21 cellular contexts compared by ENCODE assay signal in the genomic region with DNA sequence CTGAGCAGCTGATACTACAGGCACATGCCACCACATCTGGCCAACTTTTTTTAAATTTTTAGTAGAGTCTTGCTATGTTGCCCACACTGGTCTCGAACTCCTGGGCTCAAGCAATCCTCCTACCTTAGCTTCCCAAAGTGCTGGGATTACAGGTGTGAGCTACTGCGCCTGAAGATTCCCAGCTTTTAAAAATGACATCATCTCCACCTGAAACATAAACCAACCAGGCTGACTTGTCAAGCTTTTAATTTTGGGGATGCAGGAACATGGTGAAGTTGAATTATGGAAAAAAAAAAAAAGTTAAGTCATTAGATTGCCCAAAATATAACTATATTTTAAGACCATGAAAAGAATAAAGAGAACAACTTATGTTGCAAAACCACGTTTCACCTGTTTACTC.
DNase-seq lines count a peak whose midpoint lies in the region; ATAC-seq and TF ChIP-seq lines count a peak whose summit lies in the region.
"Had no signal": no experiment of that assay in that cellular context is flagged by ENCODE, and none has a peak within 500 bp of the region (broad histone marks: within the 10 kb centered on the region; RNA-seq: fewer than 3 reads in every experiment).

No MANE protein-coding gene starts in this region.

- H3K79me2 ChIP-seq in Karpas-422 (ENCODE audit: low read length): peaks cover 8% of the 10 kb centered on the region; the same call in 1 of the 2 replicates
- H3K79me2 ChIP-seq in SU-DHL-6 (ENCODE audit: insufficient read depth, low read length): no peaks in the 10 kb centered on the region

- no peaks in the 10 kb centered on the region for H3K9me3 ChIP-seq in Karpas-422 (ENCODE audit: low read length)
- no peaks in the 10 kb centered on the region for H3K9me3 ChIP-seq in SU-DHL-6 (ENCODE audit: insufficient read depth, low read length)
- H3K9me3 ChIP-seq: A549; BE2C; BLaER1 treated with 17β-estradiol and CSF1 and Interleukin-3, amounts not matched to agents 10 nM and 100 nM had no signal

- H4K20me1 ChIP-seq in Karpas-422 (ENCODE audit: insufficient read depth, low read depth, low read length): no peaks in the 10 kb centered on the region
- H4K20me1 ChIP-seq in SU-DHL-6 (ENCODE audit: low read depth, low read length): no peaks in the 10 kb centered on the region
- H4K20me1 ChIP-seq: BLaER1 treated with 17β-estradiol and CSF1 and Interleukin-3, amounts not matched to agents 10 nM and 100 nM had no signal

- H3K9ac ChIP-seq in Karpas-422 (ENCODE audit: low read length): no peak overlapping the region
- 0 out of 2 replicates have a peak overlapping the region, but pooled peaks have one; percentile 7 for H3K9ac ChIP-seq in SU-DHL-6 (ENCODE audit: low read length)
- H3K9ac ChIP-seq: BLaER1 treated with 17β-estradiol and CSF1 and Interleukin-3, amounts not matched to agents 10 nM and 100 nM; GM23248 had no signal

- peaks cover 41% of the 10 kb centered on the region for H3K4me1 ChIP-seq in Karpas-422 (ENCODE audit: low read length)
- H3K4me1 ChIP-seq: A549; BE2C; BLaER1 treated with 17β-estradiol and CSF1 and Interleukin-3, amounts not matched to agents 10 nM and 100 nM had no signal

- no peaks in the 10 kb centered on the region for H3K36me3 ChIP-seq in Karpas-422 (ENCODE audit: insufficient read depth, low read length)
- no peaks in the 10 kb centered on the region for H3K36me3 ChIP-seq in SU-DHL-6 (ENCODE audit: low read length)
- H3K36me3 ChIP-seq: BE2C had no signal

- no peaks in the 10 kb centered on the region for H3K9me2 ChIP-seq in Karpas-422 (replicated peaks; ENCODE audit: insufficient read depth, low read length)
- H3K9me2 ChIP-seq in SU-DHL-6 (replicated peaks; ENCODE audit: insufficient read depth, low read length): no peaks in the 10 kb centered on the region

- H3K27ac ChIP-seq in Karpas-422 (ENCODE audit: low read length) (peak overlapping the region; percentile 86), SU-DHL-6 (ENCODE audit: low read depth, low read length) (peak overlapping the region; percentile 95)
- H3K27ac ChIP-seq: A549; BLaER1 treated with 17β-estradiol and CSF1 and Interleukin-3, amounts not matched to agents 10 nM and 100 nM; GM23248 had no signal

- H2AFZ ChIP-seq in Karpas-422 (ENCODE audit: low read length): no peak overlapping the region
- no peak overlapping the region for H2AFZ ChIP-seq in SU-DHL-6 (ENCODE audit: low read depth, low read length, severe bottlenecking)
- H2AFZ ChIP-seq: GM23248 had no signal

- H3K27me3 ChIP-seq in Karpas-422 (ENCODE audit: low read length) (no peaks in the 10 kb centered on the region), SU-DHL-6 (ENCODE audit: low read length) (no peaks in the 10 kb centered on the region)
- H3K27me3 ChIP-seq: BE2C; BLaER1 treated with 17β-estradiol and CSF1 and Interleukin-3, amounts not matched to agents 10 nM and 100 nM had no signal

- peaks cover 27% of the 10 kb centered on the region for H3F3A ChIP-seq in SU-DHL-6 (ENCODE audit: insufficient read depth)

- H3K4me2 ChIP-seq in Karpas-422 (ENCODE audit: low read depth, low read length, poor library complexity, severe bottlenecking): no peak overlapping the region
- H3K4me2 ChIP-seq in SU-DHL-6 (ENCODE audit: low read depth, low read length, poor library complexity, severe bottlenecking): peak overlapping the region; percentile 62
- H3K4me2 ChIP-seq: A549; BLaER1 treated with 17β-estradiol and CSF1 and Interleukin-3, amounts not matched to agents 10 nM and 100 nM had no signal

- intact Hi-C loops in left colon (cut with DNase I, micrococcal nuclease): no loop called here

- DNase-seq in NCI-H2171 treated with DMSO at 0.1 percent for 48 hours (lab: John Stamatoyannopoulos, UW) (peak; percentile 22), NCI-H2171 (lab: John Stamatoyannopoulos, UW) (no peak), Karpas-422 (no peak), left colon (no peak), dermis blood vessel endothelial cell (no peak)
- DNase-seq: 8988T; ACHN; AML-193; BE2C; CD4-positive, alpha-beta T cell; CD8-positive, alpha-beta memory T cell; DMS 273 treated with DMSO at 0.1 percent for 48 hours; DMS79; EL; GDM1; GM23248; H7; HCEC 1CT had no signal

- TF ChIP-seq CTCF in SU-DHL-6 (IDR thresholded peaks at IDR 0.05; ENCODE audit: insufficient read depth, low read length, poor library complexity, severe bottlenecking): no peak

- no peak overlapping the region for H3K4me3 ChIP-seq in Karpas-422 (ENCODE audit: low read length)
- no peak overlapping the region for H3K4me3 ChIP-seq in SU-DHL-6 (ENCODE audit: insufficient read depth, low read length, poor library complexity, severe bottlenecking)
- H3K4me3 ChIP-seq: A549; BLaER1 treated with 17β-estradiol and CSF1 and Interleukin-3, amounts not matched to agents 10 nM and 100 nM; GM23248 had no signal

- ATAC-seq in left colon: no peak
- ATAC-seq: A549 had no signal
